9 cellular contexts compared by ENCODE assay signal in the genomic region with DNA sequence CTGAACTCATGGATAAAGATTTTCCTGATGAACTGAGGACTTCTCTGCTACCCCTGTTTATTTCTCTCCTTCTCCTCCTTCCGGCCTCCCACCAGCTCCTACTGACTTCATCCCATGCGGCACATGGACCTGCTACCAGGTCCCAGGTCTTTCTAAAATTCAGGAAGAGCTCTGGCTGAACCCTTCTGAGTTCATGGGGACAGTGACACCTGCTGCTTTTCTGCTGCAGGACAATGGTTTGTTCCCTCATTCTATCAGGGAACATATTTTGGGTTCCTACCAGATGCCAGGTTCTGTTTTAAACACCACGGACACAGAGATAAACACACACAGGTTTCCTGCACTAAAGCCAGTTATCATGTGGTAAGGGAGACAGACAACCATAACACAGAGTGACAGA.
DNase-seq lines count a peak whose midpoint lies in the region; ATAC-seq and TF ChIP-seq lines count a peak whose summit lies in the region.
"Had no signal": no experiment of that assay in that cellular context is flagged by ENCODE, and none has a peak within 500 bp of the region (broad histone marks: within the 10 kb centered on the region; RNA-seq: fewer than 3 reads in every experiment).

No MANE protein-coding gene starts in this region.

- peak; percentile 20 for TF ChIP-seq CTCF in AG09319 (IDR thresholded peaks at IDR 0.05; ENCODE audit: low read depth, low read length)
- peak; percentile 47 to 74 (median 61) for TF ChIP-seq CTCF in breast epithelium (IDR thresholded peaks at IDR 0.05)

- H3K4me1 ChIP-seq in breast epithelium = no peaks in the 10 kb centered on the region

- peak; percentile 72 for TF ChIP-seq RAD21 in Ishikawa (IDR thresholded peaks at IDR 0.05; ENCODE audit: low read depth)

- DNase-seq in AG09319 (ENCODE audit: extremely low read depth, low read depth) (no peak), breast epithelium (ENCODE audit: low spot score in 2 of 2) (peak in 1 of 2 donors; percentile 36), medulla oblongata (ENCODE audit: extremely low spot score) (peak; percentile 44)
- DNase-seq in activated CD8-positive, alpha-beta memory T cell treated with anti-CD3 and anti-CD28 coated beads, Interleukin-2, amount 50 U/mL, for 4 hours = no peak

- H3K27me3 ChIP-seq in breast epithelium = no peaks in the 10 kb centered on the region

- H3K36me3 ChIP-seq in breast epithelium = no peaks in the 10 kb centered on the region

- intact Hi-C loops in breast epithelium (cut with DNase I; ENCODE audit: low total_unique reads) = no loop called here

- ATAC-seq in HG03025 (IDR thresholded peaks at IDR 0.05; ENCODE audit: low FRiP score, unreplicated experiment) (no peak), HG03432 (IDR thresholded peaks at IDR 0.05; ENCODE audit: unreplicated experiment) (no peak), HG02678 (IDR thresholded peaks at IDR 0.05; ENCODE audit: unreplicated experiment) (no peak)
- ATAC-seq: mucosa of descending colon had no signal

- H3K9me3 ChIP-seq in breast epithelium = no peaks in the 10 kb centered on the region
- H3K9me3 ChIP-seq: mucosa of descending colon had no signal

- H3K27ac ChIP-seq in breast epithelium = no peak overlapping the region

- no peak for TF ChIP-seq POLR2A in breast epithelium (IDR thresholded peaks at IDR 0.05)

- no peak overlapping the region for H3K4me3 ChIP-seq in breast epithelium
- H3K4me3 ChIP-seq: mucosa of descending colon had no signal

- TF ChIP-seq EP300 in Ishikawa (IDR thresholded peaks at IDR 0.05; ENCODE audit: borderline replicate concordance) = no peak

TF ChIP-seq in Ishikawa, 13 proteins besides CTCF, POLR2A, EP300 and RAD21:
- TF ChIP-seq FOXM1 (IDR thresholded peaks at IDR 0.05; ENCODE audit: borderline replicate concordance, low read depth) (no peak), ZBTB7A (IDR thresholded peaks at IDR 0.05; ENCODE audit: low read depth) (no peak), YY1 (IDR thresholded peaks at IDR 0.05; ENCODE audit: low read depth) (no peak), TCF12 (IDR thresholded peaks at IDR 0.05; ENCODE audit: low read depth) (no peak)
